In genomic region chr1:26401891-26402290, GRCh38 we compare ENCODE assay signal across 36 cellular contexts. TPM values are rescaled to one million over a fixed set of nuclear protein-coding genes. Genes with fewer than 3 reads are reported as not detected.
"Had no signal": no experiment of that assay in that cellular context is flagged by ENCODE, and none has a peak within 500 bp of the region (broad histone marks: within the 10 kb centered on the region; RNA-seq: fewer than 3 reads in every experiment).

No MANE protein-coding gene starts in this region.

- DNase-seq: activated CD4-positive, alpha-beta T cell treated with anti-CD3 and anti-CD28 coated beads, Interleukin-2, amount 10 ng/mL, durations not matched to agents 24 days and 14 days; activated CD4-positive, alpha-beta T cell treated with anti-CD3 and anti-CD28 coated beads, Interleukin-2, amount 50 U/mL, for 4 hours; activated CD8-positive, alpha-beta T cell treated with anti-CD3 and anti-CD28 coated beads for 36 hours; activated gamma-delta T cell; activated naive CD4-positive, alpha-beta T cell treated with Interleukin-2 at 50 U/mL for 16 hours; activated naive CD8-positive, alpha-beta T cell treated with anti-CD3 and anti-CD28 coated beads, Interleukin-2, amount 10 ng/mL, durations not matched to agents 7 days and 5 days; activated T-cell treated with anti-CD3 and anti-CD28 coated beads, Interleukin-2, amount 50 U/mL, for 1 hour; amygdala; body of pancreas; central memory CD4-positive, alpha-beta T cell; NCI-H1092 treated with DMSO at 0.1 percent for 48 hours; NCI-H1417 treated with DMSO at 0.1 percent for 48 hours; NCI-H187 treated with DMSO at 0.1 percent for 48 hours; NCI-H2081; NCI-H2227 treated with DMSO at 0.1 percent for 48 hours; NCI-H446; NCI-H510A treated with DMSO at 0.1 percent for 48 hours; NCI-H526 treated with DMSO at 0.1 percent for 48 hours; NCI-H774; SIG-M5; T-cell; T-helper 2 cell; T-helper 9 cell had no signal

- H3K9me3 ChIP-seq: ascending aorta, body of pancreas had no signal

- H3K9me3 Mint-ChIP-seq: activated CD4-positive, alpha-beta T cell treated with anti-CD3 and anti-CD28 coated beads, Interleukin-2, amount 10 ng/mL, durations not matched to agents 24 days and 14 days; activated CD8-positive, alpha-beta T cell treated with anti-CD3 and anti-CD28 coated beads for 36 hours; activated naive CD4-positive, alpha-beta T cell treated with anti-CD3 and anti-CD28 coated beads, Interleukin-2, amount 50 U/mL, for 24 hours; activated naive CD8-positive, alpha-beta T cell treated with anti-CD3 and anti-CD28 coated beads, Interleukin-2, amount 10 ng/mL, durations not matched to agents 7 days and 5 days; activated T-helper 2 cell treated with anti-CD3 and anti-CD28 coated beads, Interferon-gamma antibody, Interleukin-2, Interleukin-4, amounts not matched to agents 10 μg/mL and 5 μg/mL and 100 μg/mL, durations not matched to agents 14 hours and 24 hours and 36 hours; T-cell had no signal

- ATAC-seq: activated CD8-positive, alpha-beta T cell treated with anti-CD3 and anti-CD28 coated beads for 36 hours; body of pancreas; K562; Panc1; Right ventricle myocardium inferior; SK-N-SH treated with all-trans-retinoic acid at 6 μM for 48 hours; T-cell had no signal

- H3K27me3 ChIP-seq: ascending aorta, body of pancreas had no signal

- FAIRE-seq: K562 had no signal

- H3K27ac Mint-ChIP-seq: activated CD4-positive, alpha-beta T cell treated with anti-CD3 and anti-CD28 coated beads, Interleukin-2, amount 10 ng/mL, durations not matched to agents 24 days and 14 days; activated CD8-positive, alpha-beta T cell treated with anti-CD3 and anti-CD28 coated beads for 36 hours; activated naive CD4-positive, alpha-beta T cell treated with anti-CD3 and anti-CD28 coated beads, Interleukin-2, amount 50 U/mL, for 24 hours; activated naive CD8-positive, alpha-beta T cell treated with anti-CD3 and anti-CD28 coated beads, Interleukin-2, amount 10 ng/mL, durations not matched to agents 7 days and 5 days; activated T-helper 2 cell treated with anti-CD3 and anti-CD28 coated beads, Interferon-gamma antibody, Interleukin-2, Interleukin-4, amounts not matched to agents 10 μg/mL and 5 μg/mL and 100 μg/mL, durations not matched to agents 14 hours and 24 hours and 36 hours; T-cell had no signal

- H3K27ac ChIP-seq: ascending aorta, body of pancreas had no signal

- H3K4me3 ChIP-seq: ascending aorta, body of pancreas, K562 had no signal

- H3K36me3 ChIP-seq: ascending aorta had no signal

- H3K36me3 Mint-ChIP-seq: activated naive CD4-positive, alpha-beta T cell treated with anti-CD3 and anti-CD28 coated beads, Interleukin-2, amount 50 U/mL, for 24 hours; activated naive CD8-positive, alpha-beta T cell treated with anti-CD3 and anti-CD28 coated beads, Interleukin-2, amount 10 ng/mL, durations not matched to agents 7 days and 5 days; T-cell had no signal

- H3K4me1 Mint-ChIP-seq: activated CD4-positive, alpha-beta T cell treated with anti-CD3 and anti-CD28 coated beads, Interleukin-2, amount 10 ng/mL, durations not matched to agents 24 days and 14 days; activated naive CD4-positive, alpha-beta T cell treated with anti-CD3 and anti-CD28 coated beads, Interleukin-2, amount 50 U/mL, for 24 hours; activated naive CD8-positive, alpha-beta T cell treated with anti-CD3 and anti-CD28 coated beads, Interleukin-2, amount 10 ng/mL, durations not matched to agents 7 days and 5 days; T-cell had no signal

- H3K4me3 Mint-ChIP-seq: activated CD4-positive, alpha-beta T cell treated with anti-CD3 and anti-CD28 coated beads, Interleukin-2, amount 10 ng/mL, durations not matched to agents 24 days and 14 days; activated CD8-positive, alpha-beta T cell treated with anti-CD3 and anti-CD28 coated beads for 36 hours; activated naive CD4-positive, alpha-beta T cell treated with anti-CD3 and anti-CD28 coated beads, Interleukin-2, amount 50 U/mL, for 24 hours; activated naive CD8-positive, alpha-beta T cell treated with anti-CD3 and anti-CD28 coated beads, Interleukin-2, amount 10 ng/mL, durations not matched to agents 7 days and 5 days; T-cell had no signal

- H3K4me1 ChIP-seq: ascending aorta, body of pancreas had no signal

RNA-seq across cellular contexts. Expression of gene LIN28A, which starts 8.7 kb away (rescaled TPM):
- total RNA-seq: activated CD4-positive, alpha-beta T cell treated with anti-CD3 and anti-CD28 coated beads, Interleukin-2, amount 10 ng/mL, durations not matched to agents 24 days and 14 days; activated CD8-positive, alpha-beta memory T cell treated with anti-CD3 and anti-CD28 coated beads for 36 hours; activated CD8-positive, alpha-beta T cell treated with anti-CD3 and anti-CD28 coated beads for 36 hours; activated naive CD8-positive, alpha-beta T cell treated with anti-CD3 and anti-CD28 coated beads, Interleukin-2, amount 10 ng/mL, durations not matched to agents 7 days and 5 days; activated T-helper 2 cell treated with anti-CD3 and anti-CD28 coated beads, Interferon-gamma antibody, Interleukin-2, Interleukin-4, amounts not matched to agents 10 μg/mL and 5 μg/mL and 100 μg/mL, durations not matched to agents 14 hours and 24 hours and 36 hours; ascending aorta; body of pancreas; cerebellum; M059J; Right ventricle myocardium inferior; RPMI7951; SK-MEL-5 had no signal
- polyA plus RNA-seq: adipose tissue had no signal

RNA-seq across cellular contexts. Expression of gene ZNF683, which starts 29.3 kb away (rescaled TPM):
- total RNA-seq: activated CD4-positive, alpha-beta T cell treated with anti-CD3 and anti-CD28 coated beads, Interleukin-2, amount 10 ng/mL, durations not matched to agents 24 days and 14 days; activated T-helper 2 cell treated with anti-CD3 and anti-CD28 coated beads, Interferon-gamma antibody, Interleukin-2, Interleukin-4, amounts not matched to agents 10 μg/mL and 5 μg/mL and 100 μg/mL, durations not matched to agents 14 hours and 24 hours and 36 hours; ascending aorta; body of pancreas; cerebellum; K562; M059J; RPMI7951; SK-MEL-5 had no signal
- polyA plus RNA-seq: K562 had no signal

RNA-seq across cellular contexts. Expression of gene CRYBG2, which starts 48.0 kb away (rescaled TPM):
- total RNA-seq: ascending aorta, Right ventricle myocardium inferior, RPMI7951, SK-MEL-5 had no signal
